In genomic region chr4:143374771-143375170, GRCh38 we compare ENCODE assay signal across 17 cellular contexts. TPM values are rescaled to one million over a fixed set of nuclear protein-coding genes. Genes with fewer than 3 reads are reported as not detected.
"Had no signal": no experiment of that assay in that cellular context is flagged by ENCODE, and none has a peak within 500 bp of the region (broad histone marks: within the 10 kb centered on the region; RNA-seq: fewer than 3 reads in every experiment).

No MANE protein-coding gene starts in this region.

- H2AFZ ChIP-seq: parathyroid adenoma had no signal

- DNase-seq: activated CD4-positive, CD25-positive, alpha-beta regulatory T cell treated with anti-CD3 and anti-CD28 coated beads, Interleukin-2, amount 50 U/mL, for 72 hours; activated naive CD8-positive, alpha-beta T cell treated with anti-CD3 and anti-CD28 coated beads for 36 hours; body of pancreas; cortex of kidney; effector memory CD4-positive, alpha-beta T cell; foreskin melanocyte; heart left ventricle; immature natural killer cell; left colon; mesenchymal stem cell; naive thymus-derived CD8-positive, alpha-beta T cell; retina; stimulated activated CD4-positive, alpha-beta T cell treated with anti-CD3 and anti-CD28 coated beads, Interleukin-15, amount 100 ng/mL, for 24 hours; stimulated activated CD4-positive, alpha-beta T cell treated with anti-CD3 and anti-CD28 coated beads, Interleukin-4, amount 100 ng/mL, for 1 hour; stimulated activated naive B cell treated with anti-CD40 and anti-IgM and Interleukin-4, amounts not matched to agents 10 μg/mL and 1 μg/mL and 100 μg/mL, for 72 hours; T-helper 9 cell had no signal

- H3K9me3 ChIP-seq: body of pancreas had no signal

- H3K9ac ChIP-seq: parathyroid adenoma had no signal

- H3K27me3 ChIP-seq: body of pancreas, heart left ventricle had no signal

- H3K36me3 ChIP-seq: heart left ventricle had no signal

- H3K4me3 ChIP-seq: body of pancreas, heart left ventricle had no signal

- H3K27ac ChIP-seq: body of pancreas, parathyroid adenoma had no signal

- H3K4me1 ChIP-seq: parathyroid adenoma had no signal

RNA-seq across cellular contexts. Expression of gene GAB1, which starts 38.1 kb away (rescaled TPM):
- polyA plus RNA-seq: naive thymus-derived CD8-positive, alpha-beta T cell had no signal
